ENCODE assay signal across 19 cellular contexts in genomic region chr17:8315740-8316217, GRCh38. TPM values are rescaled to one million over a fixed set of nuclear protein-coding genes. Genes with fewer than 3 reads are reported as not detected.
DNase-seq lines count a peak whose midpoint lies in the region; ATAC-seq and TF ChIP-seq lines count a peak whose summit lies in the region.
"Had no signal": no experiment of that assay in that cellular context is flagged by ENCODE, and none has a peak within 500 bp of the region (broad histone marks: within the 10 kb centered on the region; RNA-seq: fewer than 3 reads in every experiment).

No MANE protein-coding gene starts in this region.

- no peak for TF ChIP-seq CTCF in A673 (conservative IDR thresholded peaks at IDR 0.05; ENCODE audit: low read depth, low read length)
- no peak for TF ChIP-seq CTCF in HFFc6 (IDR thresholded peaks at IDR 0.05)
- no peak for TF ChIP-seq CTCF in endodermal cell (conservative IDR thresholded peaks at IDR 0.05)

- ATAC-seq in activated CD4-positive, CD25-positive, alpha-beta regulatory T cell treated with anti-CD3 and anti-CD28 coated beads, Interleukin-2, amount 50 U/mL, for 24 hours, result no peak
- ATAC-seq: left colon; naive thymus-derived CD8-positive, alpha-beta T cell; Panc1 had no signal

- H3K4me1 ChIP-seq in A673 (ENCODE audit: insufficient read depth, low read length, poor library complexity, severe bottlenecking) (no peaks in the 10 kb centered on the region), endodermal cell (ENCODE audit: control insufficient read depth, insufficient read depth, low read length) (peaks cover 9% of the 10 kb centered on the region), mesendoderm (ENCODE audit: control insufficient read depth, low read depth, low read length) (peaks cover 6% of the 10 kb centered on the region)
- H3K4me1 ChIP-seq in CD4-positive, alpha-beta memory T cell (ENCODE audit: insufficient read depth, low read length), result no peaks in the 10 kb centered on the region

- no peaks in the 10 kb centered on the region for H3K79me2 ChIP-seq in mesendoderm (ENCODE audit: control insufficient read depth, insufficient read depth, low read length)

- peak overlapping the region; percentile 57 for H3K23ac ChIP-seq in mesendoderm (ENCODE audit: low read length)

- H3K9me3 Mint-ChIP-seq in HFFc6 (no peaks in the 10 kb centered on the region), endodermal cell (no peaks in the 10 kb centered on the region)
- H3K9me3 Mint-ChIP-seq in CD4-positive, alpha-beta memory T cell, result no peaks in the 10 kb centered on the region
- H3K9me3 Mint-ChIP-seq: naive thymus-derived CD8-positive, alpha-beta T cell had no signal

- no TSS peak for BruUV-seq in A673 (replicated peaks; lab: Mats Ljungman, UMichigan)

- no peak overlapping the region for H2AK5ac ChIP-seq in mesendoderm (ENCODE audit: low read length)

- H4K5ac ChIP-seq in mesendoderm (ENCODE audit: low read length), result no peak overlapping the region

- H3K79me1 ChIP-seq in mesendoderm (ENCODE audit: low read length), result no peaks in the 10 kb centered on the region

- no peak overlapping the region for H2BK15ac ChIP-seq in mesendoderm (replicated peaks; ENCODE audit: low read depth)

- no peak overlapping the region for H2BK5ac ChIP-seq in mesendoderm (ENCODE audit: low read length)

- peak overlapping the region; percentile 76 for H3K4me2 ChIP-seq in mesendoderm (ENCODE audit: low read length)

- H3K4me3 ChIP-seq in A673 (ENCODE audit: low read depth, low read length, poor library complexity, severe bottlenecking), result peak overlapping the region; percentile 8
- peak overlapping the region; percentile 71 for H3K4me3 ChIP-seq in endodermal cell (ENCODE audit: low read length)
- H3K4me3 ChIP-seq in mesendoderm (ENCODE audit: low read length), result peak overlapping the region; percentile 32
- H3K4me3 ChIP-seq in CD4-positive, alpha-beta memory T cell (ENCODE audit: low read length in 2 of 2), result no peak overlapping the region

- peaks cover 8% of the 10 kb centered on the region for H3K4me1 Mint-ChIP-seq in HFFc6 (ENCODE audit: low read depth)
- peaks cover 37% of the 10 kb centered on the region for H3K4me1 Mint-ChIP-seq in endodermal cell
- H3K4me1 Mint-ChIP-seq in CD4-positive, alpha-beta memory T cell, result no peaks in the 10 kb centered on the region

- no peak overlapping the region for H3K18ac ChIP-seq in mesendoderm (ENCODE audit: low read length)

- 0 out of 2 replicates have a peak overlapping the region, but pooled peaks have one; percentile 7 for H3K4me3 Mint-ChIP-seq in HFFc6
- peak overlapping the region; percentile 62 for H3K4me3 Mint-ChIP-seq in endodermal cell
- H3K4me3 Mint-ChIP-seq in CD4-positive, alpha-beta memory T cell, result no peak overlapping the region
- H3K4me3 Mint-ChIP-seq: naive thymus-derived CD8-positive, alpha-beta T cell had no signal

- H3K27me3 Mint-ChIP-seq in HFFc6 (ENCODE audit: insufficient read depth), result peaks cover 63% of the 10 kb centered on the region
- H3K27me3 Mint-ChIP-seq in endodermal cell (ENCODE audit: insufficient read depth), result peaks cover 25% of the 10 kb centered on the region
- H3K27me3 Mint-ChIP-seq in CD4-positive, alpha-beta memory T cell, result peaks cover 7 to 20% of the 10 kb centered on the region in 2 donors

- DNase-seq in A673 (ENCODE audit: low spot score) (no peak), HFFc6 (no peak), endodermal cell (peak; percentile 86), mesendoderm (peak; percentile 53), NCI-H2196 treated with DMSO at 0.1 percent for 48 hours (lab: John Stamatoyannopoulos, UW; ENCODE audit: unreplicated experiment) (no peak), NCI-H345 treated with DMSO at 0.1 percent for 48 hours (lab: John Stamatoyannopoulos, UW; ENCODE audit: unreplicated experiment) (no peak)
- DNase-seq in CD4-positive, alpha-beta memory T cell, result no peak
- DNase-seq: activated gamma-delta T cell treated with Interleukin-2 at 50 U/mL for 16 hours; effector CD4-positive, alpha-beta T cell; foreskin melanocyte; left colon; naive thymus-derived CD8-positive, alpha-beta T cell; NCI-H524 treated with DMSO at 0.1 percent for 48 hours; stimulated activated naive CD4-positive, alpha-beta T cell; WERI-Rb-1 had no signal

- H4K8ac ChIP-seq in mesendoderm (ENCODE audit: low read depth, low read length), result no peak overlapping the region

- intact Hi-C loops in A673 (cut with micrococcal nuclease; ENCODE audit: unreplicated experiment), result no loop called here
- intact Hi-C loops in CD4-positive, alpha-beta memory T cell (cut with micrococcal nuclease), result no loop called here

- H3K56ac ChIP-seq in mesendoderm (ENCODE audit: low read length), result peak overlapping the region; percentile 78

- peaks cover 37% of the 10 kb centered on the region for H3K27me3 ChIP-seq in A673 (replicated peaks; ENCODE audit: insufficient read depth, low read depth, low read length, poor library complexity)
- peaks cover 24% of the 10 kb centered on the region for H3K27me3 ChIP-seq in endodermal cell (ENCODE audit: control insufficient read depth, insufficient read depth, low read length, poor library complexity, severe bottlenecking)
- H3K27me3 ChIP-seq in mesendoderm (ENCODE audit: insufficient read depth, low read length, poor library complexity), result peaks cover 5% of the 10 kb centered on the region
- no peaks in the 10 kb centered on the region for H3K27me3 ChIP-seq in CD4-positive, alpha-beta memory T cell (ENCODE audit: insufficient read depth, low read length)

- H3K9ac ChIP-seq in endodermal cell (ENCODE audit: extremely low read depth, low read length, poor library complexity, severe bottlenecking) (no peak overlapping the region), mesendoderm (ENCODE audit: low read length) (peak overlapping the region; percentile 54)

- no peak overlapping the region for H3K4ac ChIP-seq in mesendoderm (ENCODE audit: low read depth, low read length)

- H3K36me3 Mint-ChIP-seq in HFFc6 (ENCODE audit: low read depth) (no peaks in the 10 kb centered on the region), endodermal cell (ENCODE audit: low read depth) (peaks cover 12% of the 10 kb centered on the region)
- H3K36me3 Mint-ChIP-seq in CD4-positive, alpha-beta memory T cell, result no peaks in the 10 kb centered on the region
- H3K36me3 Mint-ChIP-seq: naive thymus-derived CD8-positive, alpha-beta T cell had no signal

- CTCF ChIA-PET in A673 (lab: Charles Lee), result no interaction called here
- CTCF ChIA-PET in CD4-positive, alpha-beta memory T cell (lab: Charles Lee; ENCODE audit: partially characterized antibody), result no interaction called here

- H2BK120ac ChIP-seq in mesendoderm (ENCODE audit: low read depth, low read length), result no peak overlapping the region

- POLR2A ChIA-PET in A673 (lab: Charles Lee; ENCODE audit: low non-redundant PET), result no interaction called here
- POLR2A ChIA-PET in CD4-positive, alpha-beta memory T cell (lab: Charles Lee; ENCODE audit: partially characterized antibody), result no interaction called here

- no peaks in the 10 kb centered on the region for H3K36me3 ChIP-seq in A673 (ENCODE audit: insufficient read depth, low read length, poor library complexity, severe bottlenecking)
- no peaks in the 10 kb centered on the region for H3K36me3 ChIP-seq in endodermal cell (ENCODE audit: control insufficient read depth, insufficient read depth, low read length)
- H3K36me3 ChIP-seq in mesendoderm (ENCODE audit: control insufficient read depth, insufficient read depth, low read length), result no peaks in the 10 kb centered on the region
- no peaks in the 10 kb centered on the region for H3K36me3 ChIP-seq in CD4-positive, alpha-beta memory T cell (ENCODE audit: insufficient read depth, low read length)
- H3K36me3 ChIP-seq: WERI-Rb-1 had no signal

- H3K27ac Mint-ChIP-seq in HFFc6, result no peak overlapping the region
- H3K27ac Mint-ChIP-seq in endodermal cell, result no peak overlapping the region
- no peak overlapping the region for H3K27ac Mint-ChIP-seq in CD4-positive, alpha-beta memory T cell

- H3K9me3 ChIP-seq in A673 (ENCODE audit: low read depth, low read length, poor library complexity, severe bottlenecking) (no peaks in the 10 kb centered on the region), endodermal cell (ENCODE audit: control insufficient read depth, low read length) (no peaks in the 10 kb centered on the region)
- H3K9me3 ChIP-seq in CD4-positive, alpha-beta memory T cell (ENCODE audit: control insufficient read depth in 1 of 2, low read length in 2 of 2), result no peaks in the 10 kb centered on the region

- 24 to 31% methylated on average over 14 to 26 of the region's 26 CpGs for WGBS in endodermal cell (ENCODE audit: insufficient coverage in 1 of 2, insufficient read length in 1 of 2), 2 experiments
- WGBS in mesendoderm (ENCODE audit: extremely low coverage, insufficient coverage, low lambda C conversion rate), result no CpG with 5 or more reads among the region's 26 CpGs

- H3K27ac ChIP-seq in A673 (ENCODE audit: low read depth, low read length, poor library complexity, severe bottlenecking) (no peak overlapping the region), endodermal cell (ENCODE audit: low read depth, low read length) (no peak overlapping the region), mesendoderm (ENCODE audit: low read depth, low read length) (no peak overlapping the region)
- H3K27ac ChIP-seq in CD4-positive, alpha-beta memory T cell (ENCODE audit: low read depth, low read length), result no peak overlapping the region
- H3K27ac ChIP-seq: WERI-Rb-1 had no signal

RNA-seq across cellular contexts. Expression of gene ARHGEF15, which starts 5.7 kb away (rescaled TPM):
- not detected in 2 replicates for total RNA-seq in A673 (2021)
- total RNA-seq in HFFc6 (2021; fragmentation: NEBNext Ultra II Directional; extraction: Animal tissue kit (Norgen Biotek cat#: 25700)), result not detected
- total RNA-seq in endodermal cell, result 1 to 10 TPM; 4.1 to 9.2 TPM
- polyA plus RNA-seq in endodermal cell (2013, experiment 1 of 2), result 1.8 TPM
- 1.5 TPM for polyA plus RNA-seq in endodermal cell (2013, experiment 2 of 2)
- 1.6 TPM for polyA plus RNA-seq in mesendoderm (2013, experiment 1 of 2)
- 1.3 TPM for polyA plus RNA-seq in mesendoderm (2013, experiment 2 of 2)
- total RNA-seq in CD4-positive, alpha-beta memory T cell, result not detected
- not detected for polyA plus RNA-seq in CD4-positive, alpha-beta memory T cell
- total RNA-seq: activated CD8-positive, alpha-beta memory T cell treated with anti-CD3 and anti-CD28 coated beads for 36 hours; naive thymus-derived CD8-positive, alpha-beta T cell had no signal
- polyA plus RNA-seq: naive thymus-derived CD8-positive, alpha-beta T cell had no signal

RNA-seq across cellular contexts. Expression of gene SLC25A35, which starts 20.6 kb away (rescaled TPM):
- 1.3 and 2.0 TPM in 2 replicates for total RNA-seq in A673 (2021)
- total RNA-seq in HFFc6 (2021; fragmentation: NEBNext Ultra II Directional; extraction: Animal tissue kit (Norgen Biotek cat#: 25700)), result 1 to 10 TPM; 1.6 to 3.7 (median 3.1) TPM
- total RNA-seq in endodermal cell, result 1 to 10 TPM; 5.6 to 10.0 TPM
- polyA plus RNA-seq in endodermal cell (2013, experiment 1 of 2), result 3.4 TPM
- 2.6 TPM for polyA plus RNA-seq in endodermal cell (2013, experiment 2 of 2)
- 1.6 TPM for polyA plus RNA-seq in mesendoderm (2013, experiment 1 of 2)
- 2.0 TPM for polyA plus RNA-seq in mesendoderm (2013, experiment 2 of 2)
- total RNA-seq in CD4-positive, alpha-beta memory T cell, result 1 to 10 TPM; 7.3 to 8.4 TPM
- 1 to 10 TPM in 1 of 2 donors, under 1 TPM in 1; 0.86 to 1.1 TPM for polyA plus RNA-seq in CD4-positive, alpha-beta memory T cell

RNA-seq across cellular contexts. Expression of gene ODF4, which starts 23.9 kb away (rescaled TPM):
- total RNA-seq in A673 (2021) (not detected in 2 replicates), endodermal cell (not detected)
- total RNA-seq in HFFc6 (2021; fragmentation: NEBNext Ultra II Directional; extraction: Animal tissue kit (Norgen Biotek cat#: 25700)), result not detected
- not detected for polyA plus RNA-seq in endodermal cell (2013, experiment 1 of 2)
- not detected for polyA plus RNA-seq in endodermal cell (2013, experiment 2 of 2)
- polyA plus RNA-seq in mesendoderm (2013, experiment 1 of 2), result not detected
- polyA plus RNA-seq in mesendoderm (2013, experiment 2 of 2), result not detected
- not detected for total RNA-seq in CD4-positive, alpha-beta memory T cell
- polyA plus RNA-seq in CD4-positive, alpha-beta memory T cell, result not detected
- total RNA-seq: activated CD8-positive, alpha-beta memory T cell treated with anti-CD3 and anti-CD28 coated beads for 36 hours; left colon; naive thymus-derived CD8-positive, alpha-beta T cell; skeletal muscle tissue had no signal
- polyA plus RNA-seq: naive thymus-derived CD8-positive, alpha-beta T cell had no signal

RNA-seq across cellular contexts. Expression of gene RANGRF, which starts 27.3 kb away (rescaled TPM):
- total RNA-seq in A673 (2021) (26.8 and 33.6 TPM in 2 replicates), endodermal cell (10 to 100 TPM; 34.0 to 36.3 TPM)
- 10 to 100 TPM; 27.8 to 32.2 (median 30.9) TPM for total RNA-seq in HFFc6 (2021; fragmentation: NEBNext Ultra II Directional; extraction: Animal tissue kit (Norgen Biotek cat#: 25700))
- 35.0 TPM for polyA plus RNA-seq in endodermal cell (2013, experiment 1 of 2)
- polyA plus RNA-seq in endodermal cell (2013, experiment 2 of 2), result 34.4 TPM
- 47.3 TPM for polyA plus RNA-seq in mesendoderm (2013, experiment 1 of 2)
- polyA plus RNA-seq in mesendoderm (2013, experiment 2 of 2), result 46.1 TPM
- 10 to 100 TPM; 39.7 to 42.8 TPM for total RNA-seq in CD4-positive, alpha-beta memory T cell
- 10 to 100 TPM; 77.5 to 96.2 TPM for polyA plus RNA-seq in CD4-positive, alpha-beta memory T cell

Comparison
In these comparisons a context has a peak if more than half of its experiments do, and no peak if none do; other contexts are left out.
1. DNase-seq: peak in endodermal cell (single experiment) and mesendoderm (single experiment); none in A673 (single experiment), HFFc6 (single experiment), CD4-positive, alpha-beta memory T cell (0 of 5), NCI-H2196 treated with DMSO at 0.1 percent for 48 hours (single experiment) and NCI-H345 treated with DMSO at 0.1 percent for 48 hours (single experiment).
2. H3K4me3 ChIP-seq: peak in A673 (single experiment), endodermal cell (single experiment) and mesendoderm (single experiment); none in CD4-positive, alpha-beta memory T cell (0 of 2).
3. H3K4me3 Mint-ChIP-seq: peak in HFFc6 (single experiment) and endodermal cell (single experiment); none in CD4-positive, alpha-beta memory T cell (0 of 8).